ENCODE assay signal across 11 cellular contexts in genomic region chr4:159937595-159937994, GRCh38.
DNase-seq lines count a peak whose midpoint lies in the region; ATAC-seq lines count a peak whose summit lies in the region.
"Had no signal": no experiment of that assay in that cellular context is flagged by ENCODE, and none has a peak within 500 bp of the region (broad histone marks: within the 10 kb centered on the region; RNA-seq: fewer than 3 reads in every experiment).

No MANE protein-coding gene starts in this region.

- ATAC-seq in GM19025 (IDR thresholded peaks at IDR 0.05; ENCODE audit: low read depth, unreplicated experiment) (peak; percentile 83), HG02840 (IDR thresholded peaks at IDR 0.05; ENCODE audit: low FRiP score, unreplicated experiment) (peak; percentile 97)
- ATAC-seq: stimulated activated memory B cell treated with anti-CD40 and anti-IgM and Interleukin-4, amounts not matched to agents 10 μg/mL and 1 μg/mL and 100 μg/mL, for 72 hours had no signal

- peak; percentile 14 for DNase-seq in HPDE6-E6E7 (ENCODE audit: extremely low spot score)
- DNase-seq in renal cortical epithelial cell (ENCODE audit: low read depth), result peak; percentile 8
- DNase-seq in DMS153 treated with DMSO at 0.1 percent for 48 hours (lab: John Stamatoyannopoulos, UW; ENCODE audit: unreplicated experiment), result no peak
- DNase-seq in activated T-cell treated with anti-CD3 and anti-CD28 coated beads, Interleukin-2, amount 50 U/mL, for 24 hours, result no peak
- no peak for DNase-seq in NCI-H1436 (lab: John Stamatoyannopoulos, UW)
- DNase-seq: NCI-H1417, PC-9 had no signal

- no peaks in the 10 kb centered on the region for H3K27me3 Mint-ChIP-seq in activated T-cell treated with anti-CD3 and anti-CD28 coated beads, Interleukin-2, amount 50 U/mL, for 24 hours
- H3K27me3 Mint-ChIP-seq: stimulated activated memory B cell treated with anti-CD40 and anti-IgM and Interleukin-4, amounts not matched to agents 10 μg/mL and 1 μg/mL and 100 μg/mL, for 72 hours had no signal

- H3K36me3 Mint-ChIP-seq in activated T-cell treated with anti-CD3 and anti-CD28 coated beads, Interleukin-2, amount 50 U/mL, for 24 hours (ENCODE audit: low read depth), result no peaks in the 10 kb centered on the region
- H3K36me3 Mint-ChIP-seq: stimulated activated memory B cell treated with anti-CD40 and anti-IgM and Interleukin-4, amounts not matched to agents 10 μg/mL and 1 μg/mL and 100 μg/mL, for 72 hours had no signal

- H3K27ac Mint-ChIP-seq in activated T-cell treated with anti-CD3 and anti-CD28 coated beads, Interleukin-2, amount 50 U/mL, for 24 hours, result no peak overlapping the region
- H3K27ac Mint-ChIP-seq: activated T-helper 1 cell treated with anti-CD3 and anti-CD28 coated beads, Interleukin-12 subunit alpha, Interleukin-12 subunit beta, Interleukin-2, Interleukin-4 antibody, amounts not matched to agents 30 ng/mL and 10 ng/mL and 1 ng/mL, durations not matched to agents 14 hours and 24 hours and 36 hours; stimulated activated memory B cell treated with anti-CD40 and anti-IgM and Interleukin-4, amounts not matched to agents 10 μg/mL and 1 μg/mL and 100 μg/mL, for 72 hours had no signal

- H3K9me3 Mint-ChIP-seq in activated T-cell treated with anti-CD3 and anti-CD28 coated beads, Interleukin-2, amount 50 U/mL, for 24 hours, result peaks cover 3% of the 10 kb centered on the region

- no peak overlapping the region for H3K4me3 Mint-ChIP-seq in activated T-cell treated with anti-CD3 and anti-CD28 coated beads, Interleukin-2, amount 50 U/mL, for 24 hours
- H3K4me3 Mint-ChIP-seq: activated T-helper 1 cell treated with anti-CD3 and anti-CD28 coated beads, Interleukin-12 subunit alpha, Interleukin-12 subunit beta, Interleukin-2, Interleukin-4 antibody, amounts not matched to agents 30 ng/mL and 10 ng/mL and 1 ng/mL, durations not matched to agents 14 hours and 24 hours and 36 hours; stimulated activated memory B cell treated with anti-CD40 and anti-IgM and Interleukin-4, amounts not matched to agents 10 μg/mL and 1 μg/mL and 100 μg/mL, for 72 hours had no signal

- no peaks in the 10 kb centered on the region for H3K4me1 Mint-ChIP-seq in activated T-cell treated with anti-CD3 and anti-CD28 coated beads, Interleukin-2, amount 50 U/mL, for 24 hours (ENCODE audit: low read depth)
- H3K4me1 Mint-ChIP-seq: stimulated activated memory B cell treated with anti-CD40 and anti-IgM and Interleukin-4, amounts not matched to agents 10 μg/mL and 1 μg/mL and 100 μg/mL, for 72 hours had no signal

Comparison
In these comparisons a context has a peak if more than half of its experiments do, and no peak if none do; other contexts are left out.
1. DNase-seq: peak in HPDE6-E6E7 (single experiment) and renal cortical epithelial cell (single experiment); none in DMS153 treated with DMSO at 0.1 percent for 48 hours (single experiment), activated T-cell treated with anti-CD3 and anti-CD28 coated beads, Interleukin-2, amount 50 U/mL, for 24 hours (single experiment) and NCI-H1436 (single experiment).